10 cellular contexts compared by ENCODE assay signal in genomic region chrX:108139303-108139702, GRCh38. TPM values are rescaled to one million over a fixed set of nuclear protein-coding genes. Genes with fewer than 3 reads are reported as not detected.
DNase-seq lines count a peak whose midpoint lies in the region; ATAC-seq and TF ChIP-seq lines count a peak whose summit lies in the region.
"Had no signal": no experiment of that assay in that cellular context is flagged by ENCODE, and none has a peak within 500 bp of the region (broad histone marks: within the 10 kb centered on the region; RNA-seq: fewer than 3 reads in every experiment).

No MANE protein-coding gene starts in this region.

- H3K4me1 ChIP-seq in liver (ENCODE audit: control insufficient read depth in 4 of 4, insufficient read depth in 4 of 4, low read length in 3 of 4) (no peaks in the 10 kb centered on the region), neuronal stem cell (ENCODE audit: control insufficient read depth in 2 of 2, insufficient read depth in 1 of 2, low read depth in 1 of 2, low read length in 2 of 2) (no peaks in the 10 kb centered on the region)
- H3K4me1 ChIP-seq: testis had no signal

- H3K4ac ChIP-seq in neuronal stem cell (ENCODE audit: low read length) = no peak overlapping the region

- TF ChIP-seq CTCF in astrocyte of the spinal cord (IDR thresholded peaks at IDR 0.05; ENCODE audit: low read depth, low read length) (peak; percentile 51), liver (IDR thresholded peaks at IDR 0.05; ENCODE audit: low read depth, low read length, missing input control) (peak; percentile 32)

- DNase-seq in EH (ENCODE audit: low read depth) (peak; percentile 8), astrocyte of the spinal cord (ENCODE audit: low read depth, low spot score) (no peak), neuronal stem cell (ENCODE audit: low spot score) (no peak)
- no peak for DNase-seq in stimulated activated CD4-positive, alpha-beta T cell treated with anti-CD3 and anti-CD28 coated beads, Interleukin-2, amount 100 ng/mL, for 24 hours
- DNase-seq: NCI-H2029 treated with DMSO at 0.1 percent for 48 hours, testis had no signal

- no peak overlapping the region for H3K27ac ChIP-seq in liver (ENCODE audit: low read depth in 1 of 2, low read length in 2 of 2)
- H3K27ac ChIP-seq in neuronal stem cell (replicated peaks; ENCODE audit: low read length) = no peak overlapping the region
- H3K27ac ChIP-seq: testis had no signal

- H2BK15ac ChIP-seq in neuronal stem cell (ENCODE audit: low read length) = no peak overlapping the region

- TF ChIP-seq RAD21 in liver (IDR thresholded peaks at IDR 0.05) = peak; percentile 43 to 62

- H3K9me3 ChIP-seq in liver (ENCODE audit: control insufficient read depth in 4 of 4, low read length in 3 of 4) = no peaks in the 10 kb centered on the region
- H3K9me3 ChIP-seq in neuronal stem cell (replicated peaks in 1 of 2; ENCODE audit: control insufficient read depth in 2 of 2, insufficient read depth in 1 of 2, low read depth in 1 of 2, low read length in 2 of 2) = no peaks in the 10 kb centered on the region
- H3K9me3 ChIP-seq: testis had no signal

- no peak overlapping the region for H2BK120ac ChIP-seq in neuronal stem cell (ENCODE audit: low read depth, low read length)

- H3K36me3 ChIP-seq in liver (ENCODE audit: control insufficient read depth in 4 of 4, insufficient read depth in 3 of 4, low read depth in 1 of 4, low read length in 3 of 4) (peaks cover 0 to 20% (median 6%) of the 10 kb centered on the region in 4 donors), neuronal stem cell (replicated peaks in 1 of 2; ENCODE audit: control insufficient read depth in 2 of 2, insufficient read depth in 2 of 2, low read length in 2 of 2) (no peaks in the 10 kb centered on the region)

- H3K4me3 ChIP-seq in astrocyte of the spinal cord (ENCODE audit: low read depth, low read length) (no peak overlapping the region), liver (ENCODE audit: low read depth in 1 of 3, low read length in 3 of 3) (no peak overlapping the region), neuronal stem cell (ENCODE audit: low read length in 2 of 2) (no peak overlapping the region)
- H3K4me3 ChIP-seq: testis had no signal

- H3K27me3 ChIP-seq in liver (ENCODE audit: control insufficient read depth in 4 of 4, insufficient read depth in 4 of 4, low read length in 3 of 4) = no peaks in the 10 kb centered on the region
- no peaks in the 10 kb centered on the region for H3K27me3 ChIP-seq in neuronal stem cell (ENCODE audit: control insufficient read depth in 3 of 3, insufficient read depth in 3 of 3, low read depth in 1 of 3, low read length in 3 of 3)
- H3K27me3 ChIP-seq: testis had no signal

- no peak overlapping the region for H2AFZ ChIP-seq in neuronal stem cell (ENCODE audit: low read length)

- 88% methylated on average over 4 of the region's 4 CpGs for WGBS in liver
- no CpG with 5 or more reads among the region's 4 CpGs for WGBS in neuronal stem cell (ENCODE audit: extremely low coverage in 2 of 2, insufficient read length in 2 of 2, insufficient replicate concordance in 1 of 2), 2 donors

- ATAC-seq in HG03159 (IDR thresholded peaks at IDR 0.05; ENCODE audit: unreplicated experiment) = peak; percentile 49
- ATAC-seq in GM18907 (IDR thresholded peaks at IDR 0.05; ENCODE audit: unreplicated experiment) = no peak
- no peak for ATAC-seq in GM18498 (IDR thresholded peaks at IDR 0.05; ENCODE audit: unreplicated experiment)

- no peak overlapping the region for H2AK5ac ChIP-seq in neuronal stem cell (ENCODE audit: low read depth, low read length)

- no peak overlapping the region for H3K14ac ChIP-seq in neuronal stem cell (ENCODE audit: low read length)

- H4K91ac ChIP-seq in neuronal stem cell (ENCODE audit: low read depth, low read length, poor library complexity) = no peak overlapping the region

- no peak overlapping the region for H3K4me2 ChIP-seq in neuronal stem cell (ENCODE audit: insufficient read depth, low read length, poor library complexity, severe bottlenecking)

- H3K23ac ChIP-seq in neuronal stem cell (ENCODE audit: low read depth, low read length, poor library complexity) = no peak overlapping the region

- H3K18ac ChIP-seq in neuronal stem cell (ENCODE audit: low read length) = no peak overlapping the region

- in situ Hi-C loops in astrocyte of the spinal cord (cut with HindIII; ENCODE audit: low sequenced_read_pairs) = no loop called here

- H3K79me1 ChIP-seq in neuronal stem cell (ENCODE audit: low read depth, low read length) = no peaks in the 10 kb centered on the region

- H2BK12ac ChIP-seq in neuronal stem cell (ENCODE audit: low read length) = no peak overlapping the region

- H3K9ac ChIP-seq in liver (ENCODE audit: low read depth in 1 of 2, low read length in 2 of 2) (no peak overlapping the region), neuronal stem cell (ENCODE audit: low read depth, low read length, poor library complexity) (no peak overlapping the region)

- H2BK5ac ChIP-seq in neuronal stem cell (ENCODE audit: low read length) = no peak overlapping the region

- no peak overlapping the region for H4K8ac ChIP-seq in neuronal stem cell (ENCODE audit: low read depth, low read length)

TF ChIP-seq in liver, 16 proteins besides CTCF, POLR2A, EP300 and RAD21:
- TF ChIP-seq RXRA (IDR thresholded peaks at IDR 0.05) = no peak
- no peak for TF ChIP-seq HNF4A (conservative IDR thresholded peaks at IDR 0.05)
- TF ChIP-seq FOXA2 (IDR thresholded peaks at IDR 0.05) = no peak
- TF ChIP-seq, protein P1, sequence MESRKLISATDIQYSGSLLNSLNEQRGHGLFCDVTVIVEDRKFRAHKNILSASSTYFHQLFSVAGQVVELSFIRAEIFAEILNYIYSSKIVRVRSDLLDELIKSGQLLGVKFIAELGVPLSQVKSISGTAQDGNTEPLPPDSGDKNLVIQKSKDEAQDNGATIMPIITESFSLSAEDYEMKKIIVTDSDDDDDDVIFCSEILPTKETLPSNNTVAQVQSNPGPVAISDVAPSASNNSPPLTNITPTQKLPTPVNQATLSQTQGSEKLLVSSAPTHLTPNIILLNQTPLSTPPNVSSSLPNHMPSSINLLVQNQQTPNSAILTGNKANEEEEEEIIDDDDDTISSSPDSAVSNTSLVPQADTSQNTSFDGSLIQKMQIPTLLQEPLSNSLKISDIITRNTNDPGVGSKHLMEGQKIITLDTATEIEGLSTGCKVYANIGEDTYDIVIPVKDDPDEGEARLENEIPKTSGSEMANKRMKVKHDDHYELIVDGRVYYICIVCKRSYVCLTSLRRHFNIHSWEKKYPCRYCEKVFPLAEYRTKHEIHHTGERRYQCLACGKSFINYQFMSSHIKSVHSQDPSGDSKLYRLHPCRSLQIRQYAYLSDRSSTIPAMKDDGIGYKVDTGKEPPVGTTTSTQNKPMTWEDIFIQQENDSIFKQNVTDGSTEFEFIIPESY (IDR thresholded peaks at IDR 0.05) = no peak
- TF ChIP-seq TAF1 (conservative IDR thresholded peaks at IDR 0.05) = no peak
- no peak for TF ChIP-seq SP1 (IDR thresholded peaks at IDR 0.05)
- no peak for TF ChIP-seq GABPA (IDR thresholded peaks at IDR 0.05 in 1 of 2, conservative IDR thresholded peaks at IDR 0.05 in 1 of 2)
- TF ChIP-seq, protein P2, sequence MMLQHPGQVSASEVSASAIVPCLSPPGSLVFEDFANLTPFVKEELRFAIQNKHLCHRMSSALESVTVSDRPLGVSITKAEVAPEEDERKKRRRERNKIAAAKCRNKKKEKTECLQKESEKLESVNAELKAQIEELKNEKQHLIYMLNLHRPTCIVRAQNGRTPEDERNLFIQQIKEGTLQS (IDR thresholded peaks at IDR 0.05) = no peak
- no peak for TF ChIP-seq REST (IDR thresholded peaks at IDR 0.05)
- TF ChIP-seq FOXA1 (IDR thresholded peaks at IDR 0.05) = no peak
- TF ChIP-seq YY1 (IDR thresholded peaks at IDR 0.05) = no peak
- TF ChIP-seq, protein P3, sequence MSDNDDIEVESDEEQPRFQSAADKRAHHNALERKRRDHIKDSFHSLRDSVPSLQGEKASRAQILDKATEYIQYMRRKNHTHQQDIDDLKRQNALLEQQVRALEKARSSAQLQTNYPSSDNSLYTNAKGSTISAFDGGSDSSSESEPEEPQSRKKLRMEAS (IDR thresholded peaks at IDR 0.05) = no peak
- no peak for TF ChIP-seq JUND (IDR thresholded peaks at IDR 0.05)
- TF ChIP-seq NR2F2 (IDR thresholded peaks at IDR 0.05) = no peak

RNA-seq across cellular contexts. Expression of gene ATG4A, which starts 47.7 kb away (rescaled TPM):
- total RNA-seq in liver = 10 to 100 TPM; 18.4 to 19.8 TPM
- 10 to 100 TPM; 11.7 to 14.9 TPM for polyA plus RNA-seq in liver
- polyA plus RNA-seq in neuronal stem cell (2013, experiment 1 of 2) = 4.4 TPM
- polyA plus RNA-seq in neuronal stem cell (2013, experiment 2 of 2) = 4.8 TPM

RNA-seq across cellular contexts. Expression of gene PSMD10, which starts 48.0 kb away (rescaled TPM):
- total RNA-seq in liver = 10 to 100 TPM; 20.3 to 21.9 TPM
- 10 to 100 TPM; 17.7 to 17.8 TPM for polyA plus RNA-seq in liver
- 73.8 TPM for polyA plus RNA-seq in neuronal stem cell (2013, experiment 1 of 2)
- polyA plus RNA-seq in neuronal stem cell (2013, experiment 2 of 2) = 74.1 TPM
